1 cellular context compared by ENCODE assay signal in the genomic region with DNA sequence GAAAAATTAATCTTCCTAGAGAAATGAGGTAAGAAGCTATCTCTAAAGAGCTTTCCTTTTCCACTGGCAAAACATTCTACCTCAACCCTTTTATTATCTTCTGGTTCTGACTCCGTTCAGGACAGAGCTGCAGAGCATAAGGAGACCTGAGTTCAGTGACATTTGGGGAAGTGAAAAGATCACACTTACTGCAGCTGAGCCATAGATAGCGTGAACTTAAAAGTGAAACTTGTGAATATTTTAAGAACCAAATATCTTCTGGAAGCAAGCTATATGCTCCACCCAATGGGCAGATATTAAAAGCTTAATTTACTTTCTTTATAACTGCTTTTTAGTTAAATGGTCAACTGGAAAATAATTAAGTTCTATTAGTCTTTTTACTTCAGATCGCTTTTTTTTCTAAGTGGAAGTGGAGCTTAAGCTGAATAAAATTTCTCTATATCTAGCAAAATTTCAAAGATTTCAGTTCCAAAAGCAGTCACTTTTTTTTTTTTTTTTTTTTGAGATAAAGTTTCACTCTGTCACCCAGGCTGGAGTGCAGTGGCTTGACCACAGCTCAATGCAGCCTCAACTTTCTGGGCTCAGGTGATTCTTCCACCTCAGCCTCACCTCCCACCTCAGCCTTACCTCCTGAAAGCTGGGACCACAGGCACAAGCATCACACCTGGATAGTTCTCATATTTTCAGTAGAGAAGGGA.
TF ChIP-seq lines count a peak whose summit lies in the region.

No MANE protein-coding gene starts in this region.

TF ChIP-seq in GM23338, 12 proteins besides CTCF, POLR2A, EP300 and RAD21:
- TF ChIP-seq, protein P1, sequence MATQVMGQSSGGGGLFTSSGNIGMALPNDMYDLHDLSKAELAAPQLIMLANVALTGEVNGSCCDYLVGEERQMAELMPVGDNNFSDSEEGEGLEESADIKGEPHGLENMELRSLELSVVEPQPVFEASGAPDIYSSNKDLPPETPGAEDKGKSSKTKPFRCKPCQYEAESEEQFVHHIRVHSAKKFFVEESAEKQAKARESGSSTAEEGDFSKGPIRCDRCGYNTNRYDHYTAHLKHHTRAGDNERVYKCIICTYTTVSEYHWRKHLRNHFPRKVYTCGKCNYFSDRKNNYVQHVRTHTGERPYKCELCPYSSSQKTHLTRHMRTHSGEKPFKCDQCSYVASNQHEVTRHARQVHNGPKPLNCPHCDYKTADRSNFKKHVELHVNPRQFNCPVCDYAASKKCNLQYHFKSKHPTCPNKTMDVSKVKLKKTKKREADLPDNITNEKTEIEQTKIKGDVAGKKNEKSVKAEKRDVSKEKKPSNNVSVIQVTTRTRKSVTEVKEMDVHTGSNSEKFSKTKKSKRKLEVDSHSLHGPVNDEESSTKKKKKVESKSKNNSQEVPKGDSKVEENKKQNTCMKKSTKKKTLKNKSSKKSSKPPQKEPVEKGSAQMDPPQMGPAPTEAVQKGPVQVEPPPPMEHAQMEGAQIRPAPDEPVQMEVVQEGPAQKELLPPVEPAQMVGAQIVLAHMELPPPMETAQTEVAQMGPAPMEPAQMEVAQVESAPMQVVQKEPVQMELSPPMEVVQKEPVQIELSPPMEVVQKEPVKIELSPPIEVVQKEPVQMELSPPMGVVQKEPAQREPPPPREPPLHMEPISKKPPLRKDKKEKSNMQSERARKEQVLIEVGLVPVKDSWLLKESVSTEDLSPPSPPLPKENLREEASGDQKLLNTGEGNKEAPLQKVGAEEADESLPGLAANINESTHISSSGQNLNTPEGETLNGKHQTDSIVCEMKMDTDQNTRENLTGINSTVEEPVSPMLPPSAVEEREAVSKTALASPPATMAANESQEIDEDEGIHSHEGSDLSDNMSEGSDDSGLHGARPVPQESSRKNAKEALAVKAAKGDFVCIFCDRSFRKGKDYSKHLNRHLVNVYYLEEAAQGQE (IDR thresholded peaks at IDR 0.05; ENCODE audit: unreplicated experiment): no peak
- TF ChIP-seq JUNB (IDR thresholded peaks at IDR 0.05; ENCODE audit: unreplicated experiment): no peak
- TF ChIP-seq EZH2 (IDR thresholded peaks at IDR 0.05; ENCODE audit: low read depth, unreplicated experiment): no peak
- no peak for TF ChIP-seq ZNF331 (CRISPR knock-in tag; IDR thresholded peaks at IDR 0.05; ENCODE audit: low read depth)
- TF ChIP-seq POLR2AphosphoS5 (IDR thresholded peaks at IDR 0.05; ENCODE audit: low read depth): no peak
- no peak for TF ChIP-seq ZNF114 (CRISPR knock-in tag; IDR thresholded peaks at IDR 0.05)
- no peak for TF ChIP-seq EZH2phosphoT487 (IDR thresholded peaks at IDR 0.05; ENCODE audit: unreplicated experiment)
